In genomic region chr10:100713859-100714565, GRCh38 we compare ENCODE assay signal across 1 cellular context.
TF ChIP-seq lines count a peak whose summit lies in the region.

No MANE protein-coding gene starts in this region.

TF ChIP-seq in endothelial cell of umbilical vein, 7 proteins besides CTCF, POLR2A, EP300 and RAD21:
- TF ChIP-seq, protein P1, sequence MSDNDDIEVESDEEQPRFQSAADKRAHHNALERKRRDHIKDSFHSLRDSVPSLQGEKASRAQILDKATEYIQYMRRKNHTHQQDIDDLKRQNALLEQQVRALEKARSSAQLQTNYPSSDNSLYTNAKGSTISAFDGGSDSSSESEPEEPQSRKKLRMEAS (IDR thresholded peaks at IDR 0.05; ENCODE audit: insufficient read depth, insufficient read length), result no peak
- TF ChIP-seq EZH2 (IDR thresholded peaks at IDR 0.05; ENCODE audit: borderline replicate concordance, low read depth, low read length, severe bottlenecking), result peak; percentile 28
- TF ChIP-seq POLR2AphosphoS5 (IDR thresholded peaks at IDR 0.05; ENCODE audit: insufficient read depth, low read depth, low read length), result no peak
